8 cellular contexts compared by ENCODE assay signal in genomic region chr7:117873933-117874530, GRCh38. TPM values are rescaled to one million over a fixed set of nuclear protein-coding genes. Genes with fewer than 3 reads are reported as not detected.
DNase-seq lines count a peak whose midpoint lies in the region; ATAC-seq, FAIRE-seq and TF ChIP-seq lines count a peak whose summit lies in the region.
"Had no signal": no experiment of that assay in that cellular context is flagged by ENCODE, and none has a peak within 500 bp of the region (broad histone marks: within the 10 kb centered on the region; RNA-seq: fewer than 3 reads in every experiment).

No MANE protein-coding gene starts in this region.

- POLR2A ChIA-PET in MCF 10A (lab: Yijun Ruan, JAX), result interaction anchor here (1.1 to 1.4 kb wide), 2 partner anchors 11 to 205 kb away, joined by 3 to 4 read pairs; no protein-coding TSS in a partner anchor
- POLR2A ChIA-PET in HepG2 (lab: Yijun Ruan, JAX), result no interaction called here

- peaks cover 5% of the 10 kb centered on the region; the same call in 1 of the 2 replicates for H3K4me1 ChIP-seq in HepG2 (ENCODE audit: insufficient read depth, low read length)
- H3K4me1 ChIP-seq in stomach, result peaks cover 13 to 30% (median 16%) of the 10 kb centered on the region in 4 donors

- H3K27me3 ChIP-seq in MG63 (no peaks in the 10 kb centered on the region), HepG2 (ENCODE audit: control insufficient read depth in 1 of 2, insufficient read depth in 2 of 2, low read length in 2 of 2) (peaks cover 4 to 40% of the 10 kb centered on the region in 2 experiments), stomach (peaks cover 0 to 30% (median 24%) of the 10 kb centered on the region in 3 donors)

- H4K20me1 ChIP-seq in HepG2 (ENCODE audit: insufficient read depth, low read length), result no peaks in the 10 kb centered on the region

- no peak overlapping the region for H3K27ac ChIP-seq in HepG2 (ENCODE audit: extremely low read length, insufficient read depth, low read length)
- H3K27ac ChIP-seq in stomach, result no peak overlapping the region

- no peaks in the 10 kb centered on the region for H3K79me2 ChIP-seq in HepG2 (ENCODE audit: insufficient read depth, low read length)

- in situ Hi-C loops in HepG2 (cut with HindIII; ENCODE audit: extremely low pct_ligation_motif_present, low pct_unique_long_range_greater_than_20kb), result no loop called here

- BruUV-seq in MCF 10A (replicated peaks; lab: Mats Ljungman, UMichigan) (no TSS peak), HepG2 (replicated peaks; lab: Mats Ljungman, UMichigan) (no TSS peak)

- peaks cover 6% of the 10 kb centered on the region for H3K4me1 Mint-ChIP-seq in MCF 10A (ENCODE audit: insufficient read depth, unreplicated experiment)

- no peaks in the 10 kb centered on the region for H3K36me3 Mint-ChIP-seq in MCF 10A (ENCODE audit: insufficient read depth, unreplicated experiment)

- peak overlapping the region; percentile 73 for H3K4me3 Mint-ChIP-seq in MCF 10A (ENCODE audit: unreplicated experiment)

- TF ChIP-seq RAD21 in HepG2 (CRISPR knock-in tag; IDR thresholded peaks at IDR 0.05), result no peak

- peaks cover 33% of the 10 kb centered on the region for H3K27me3 Mint-ChIP-seq in MCF 10A (ENCODE audit: insufficient read depth, unreplicated experiment)

- ATAC-seq in HepG2, result no peak
- no peak for ATAC-seq in GM18867 (IDR thresholded peaks at IDR 0.05; ENCODE audit: unreplicated experiment)
- ATAC-seq in HG02759 (IDR thresholded peaks at IDR 0.05; ENCODE audit: unreplicated experiment), result no peak

- intact Hi-C loops in MCF 10A (cut with micrococcal nuclease), result loop anchor here (1.0 to 2.0 kb wide), 2 partner anchors 123 to 230 kb away; no protein-coding TSS in a partner anchor
- intact Hi-C loops in HepG2 (cut with micrococcal nuclease; ENCODE audit: unreplicated experiment), result no loop called here
- intact Hi-C loops in stomach (cut with DNase I; ENCODE audit: low total_unique reads), result no loop called here

- no peak for FAIRE-seq in HepG2 (lab: Jason Lieb, UNC)

- no peak overlapping the region for H3K9ac ChIP-seq in HepG2 (ENCODE audit: insufficient read depth, low read depth, low read length)

- CTCF ChIA-PET in MCF 10A (lab: Yijun Ruan, JAX), result interaction anchor here (0.6 to 1.5 kb wide), 8 partner anchors 10 to 1840 kb away, joined by 3 read pairs; no protein-coding TSS in a partner anchor
- CTCF ChIA-PET in HepG2 (lab: Yijun Ruan, JAX; ENCODE audit: low intra/inter-chr PET ratio, low total read pairs), result no interaction called here

- no peak for TF ChIP-seq EP300 in HepG2 (IDR thresholded peaks at IDR 0.05; ENCODE audit: low read depth in 2 of 2, low read length in 2 of 2)
- no peak for TF ChIP-seq EP300 in HepG2 (CRISPR knock-in tag; IDR thresholded peaks at IDR 0.05; ENCODE audit: borderline replicate concordance)
- TF ChIP-seq EP300 in stomach (IDR thresholded peaks at IDR 0.05), result no peak

- no peaks in the 10 kb centered on the region for H3K9me3 Mint-ChIP-seq in MCF 10A (ENCODE audit: unreplicated experiment)

- H2AFZ ChIP-seq in HepG2 (ENCODE audit: low read length), result no peak overlapping the region

- 19% methylated on average over 10 of the region's 10 CpGs for WGBS in HepG2 (ENCODE audit: low lambda C conversion rate)
- WGBS in stomach, 5 donors, result 42 to 49% (median 45%) methylated on average over 10 of the region's 10 CpGs

- peak overlapping the region; percentile 72 for H3K4me2 ChIP-seq in HepG2 (ENCODE audit: low read depth, low read length)

- TF ChIP-seq CTCF in MCF 10A (IDR thresholded peaks at IDR 0.05; ENCODE audit: unreplicated experiment) (no peak), HepG2 (CRISPR knock-in tag; IDR thresholded peaks at IDR 0.05) (no peak), stomach (IDR thresholded peaks at IDR 0.05) (no peak)

- H3K9me3 ChIP-seq in MG63 (no peaks in the 10 kb centered on the region), HepG2 (ENCODE audit: low read length) (no peaks in the 10 kb centered on the region), stomach (no peaks in the 10 kb centered on the region)

- no peak for DNase-seq in MG63
- DNase-seq in MCF 10A (ENCODE audit: unreplicated experiment), result no peak
- no peak for DNase-seq in HepG2 (ENCODE audit: low spot score)
- DNase-seq in stomach, result no peak
- no peak for DNase-seq in SIG-M5 (lab: John Stamatoyannopoulos, UW)

- TF ChIP-seq POLR2A in HepG2 (IDR thresholded peaks at IDR 0.05; ENCODE audit: insufficient read depth in 1 of 2, low read depth in 2 of 2, low read length in 2 of 2) (no peak), stomach (IDR thresholded peaks at IDR 0.05) (no peak)

- H3K4me3 ChIP-seq in MG63 (peak overlapping the region; percentile 48), HepG2 (replicated peaks in 1 of 3; ENCODE audit: insufficient read depth in 1 of 3, low read depth in 2 of 3, low read length in 3 of 3) (peak overlapping the region in 1 of 3 experiments; percentile 19; a peak in 1 of 6 replicates), stomach (peak overlapping the region; percentile 63 to 85 (median 76))

- no peak overlapping the region for H3K27ac Mint-ChIP-seq in MCF 10A (ENCODE audit: low read depth, unreplicated experiment)

- H3K36me3 ChIP-seq in MG63, result no peaks in the 10 kb centered on the region
- H3K36me3 ChIP-seq in HepG2 (replicated peaks in 1 of 2; ENCODE audit: control insufficient read depth in 1 of 2, insufficient read depth in 2 of 2, low read length in 2 of 2), result no peaks in the 10 kb centered on the region
- H3K36me3 ChIP-seq in stomach, result no peaks in the 10 kb centered on the region

TF ChIP-seq in HepG2, 621 proteins besides CTCF, POLR2A, EP300 and RAD21 (continues in another document):
- TF ChIP-seq GABPA (IDR thresholded peaks at IDR 0.05; ENCODE audit: low read depth, low read length) (no peak), GABPA (CRISPR knock-in tag; IDR thresholded peaks at IDR 0.05; ENCODE audit: low read depth) (no peak), ZNF616 (CRISPR knock-in tag; IDR thresholded peaks at IDR 0.05; ENCODE audit: low read depth) (no peak), SMAD3 (CRISPR knock-in tag; IDR thresholded peaks at IDR 0.05) (no peak), ZNF713 (CRISPR knock-in tag; IDR thresholded peaks at IDR 0.05) (no peak), EZH2 (conservative IDR thresholded peaks at IDR 0.05; ENCODE audit: low read depth, low read length) (0 out of 2 replicates have a peak, but pooled peaks have one; percentile 8), ZNF580 (CRISPR knock-in tag; IDR thresholded peaks at IDR 0.05; ENCODE audit: borderline replicate concordance, low read depth) (no peak), ZBTB21 (CRISPR knock-in tag; IDR thresholded peaks at IDR 0.05) (no peak), ERF (CRISPR knock-in tag; IDR thresholded peaks at IDR 0.05) (no peak), ATF6 (CRISPR knock-in tag; conservative IDR thresholded peaks at IDR 0.05) (no peak)

RNA-seq across cellular contexts. Expression of gene CTTNBP2, which starts 0.8 kb away (rescaled TPM):
- total RNA-seq in MG63 (2014; rRNA removed; shearing (Covaris generic); ENCODE audit: low replicate concordance), result 0.12 and 0.16 TPM in 2 replicates
- total RNA-seq in MCF 10A (2022), result 0.17 and 0.98 TPM in 2 replicates
- total RNA-seq in HepG2 (2016; rRNA removed; fragmentation: Illumina TruSeq; extraction: Trizol), result not detected in 2 replicates
- total RNA-seq in HepG2 (2016; cell fraction: cytosol; rRNA removed; fragmentation: Illumina TruSeq; extraction: Trizol; ENCODE audit: low read depth), result not detected in 2 replicates
- total RNA-seq in HepG2 (2016; cell fraction: insoluble cytoplasmic fraction; rRNA removed; fragmentation: Illumina TruSeq; extraction: Trizol), result not detected in 2 replicates
- total RNA-seq in HepG2 (2016; cell fraction: membrane; rRNA removed; fragmentation: Illumina TruSeq; extraction: Trizol), result not detected in 2 replicates
- total RNA-seq in HepG2 (2016; cell fraction: nucleus; rRNA removed; fragmentation: Illumina TruSeq; extraction: Trizol), result not detected in 2 replicates
- not detected in 2 replicates for polyA plus RNA-seq in HepG2 (2011; rRNA removed)
- polyA plus RNA-seq in HepG2 (2011; cell fraction: cytosol; rRNA removed), result not detected in 2 replicates
- not detected in 2 replicates for polyA plus RNA-seq in HepG2 (2011; cell fraction: nucleus; rRNA removed)
- polyA plus RNA-seq in HepG2 (2012), result not detected in 2 replicates
- polyA plus RNA-seq in HepG2 (2016; cell fraction: cytosol; fragmentation: Illumina TruSeq; extraction: Trizol; ENCODE audit: low read depth), result not detected in 2 replicates
- polyA plus RNA-seq in HepG2 (2016; cell fraction: insoluble cytoplasmic fraction; fragmentation: Illumina TruSeq; extraction: Trizol; ENCODE audit: low read depth), result not detected in 2 replicates
- polyA plus RNA-seq in HepG2 (2016; cell fraction: membrane; fragmentation: Illumina TruSeq; extraction: Trizol; ENCODE audit: low read depth), result not detected in 2 replicates
- polyA plus RNA-seq in HepG2 (2016; cell fraction: nucleus; fragmentation: Illumina TruSeq; extraction: Trizol; ENCODE audit: insufficient read depth, low read depth), result not detected in 2 replicates
- polyA minus RNA-seq in HepG2 (2011; rRNA and poly(A)+ RNA removed; ENCODE audit: low replicate concordance), result 1.4 TPM in 1 of 2 replicates, not detected in the other
- polyA minus RNA-seq in HepG2 (2011; cell fraction: cytosol; rRNA and poly(A)+ RNA removed), result not detected in 2 replicates
- polyA minus RNA-seq in HepG2 (2011; cell fraction: nucleus; rRNA and poly(A)+ RNA removed), result not detected in 2 replicates
- total RNA-seq in stomach, result 10 to 100 TPM in 3 of 5 donors, 1 to 10 TPM in 1, under 1 TPM in 1; 0.89 to 56.4 (median 11.1) TPM
- 1 to 10 TPM in 2 of 3 donors, under 1 TPM in 1; 0.62 to 3.3 (median 2.4) TPM for polyA plus RNA-seq in stomach
- total RNA-seq: lung microvascular endothelial cell had no signal
